ENCODE assay signal across 8 cellular contexts in the genomic region with DNA sequence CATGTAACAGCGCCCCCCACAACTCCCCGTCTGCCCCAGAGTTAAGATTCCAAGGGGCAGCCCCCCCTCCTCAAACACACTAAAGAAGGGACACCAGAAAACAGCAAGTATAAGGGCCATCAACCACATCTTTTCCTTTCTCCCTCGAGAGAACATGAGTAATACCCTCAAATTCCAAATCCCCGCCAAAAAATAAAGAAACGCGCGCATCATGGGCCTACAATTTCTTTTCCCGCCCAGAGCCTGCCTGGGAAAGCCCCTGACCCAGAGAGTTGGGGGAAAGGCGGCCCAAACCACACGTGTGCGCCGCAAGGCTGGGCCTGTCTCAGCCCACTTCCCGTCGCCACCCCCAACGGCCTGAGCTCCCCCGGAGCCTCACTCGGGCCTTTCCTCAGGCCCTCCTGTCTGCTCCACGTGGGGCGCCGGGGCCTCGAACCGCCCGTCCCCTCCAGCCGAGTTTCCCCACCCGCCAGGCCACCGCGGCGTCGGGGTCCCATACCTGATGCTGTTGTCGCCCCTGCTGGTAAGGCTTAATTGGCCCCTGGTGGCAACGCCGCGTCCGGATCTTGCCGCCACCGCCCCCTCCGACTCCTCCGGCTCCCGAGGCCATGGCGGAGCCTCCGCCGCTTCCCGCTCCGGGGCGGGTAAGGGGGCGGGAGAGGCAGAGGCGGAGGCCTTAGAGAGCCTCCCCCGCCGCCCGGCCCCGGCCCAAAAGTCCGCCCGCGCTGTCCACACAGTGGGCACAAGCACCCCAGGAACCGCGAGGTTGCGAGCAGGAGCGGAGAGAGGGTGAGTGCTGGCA. TPM values are rescaled to one million over a fixed set of nuclear protein-coding genes. Genes with fewer than 3 reads are reported as not detected.
DNase-seq lines count a peak whose midpoint lies in the region; ATAC-seq and TF ChIP-seq lines count a peak whose summit lies in the region.

No MANE protein-coding gene starts in this region.

- peak overlapping the region; percentile 66 for H2AFZ ChIP-seq in neuron (ENCODE audit: low read depth, low read length)

- intact Hi-C loops in testis (cut with DNase I; ENCODE audit: low total_unique reads), result no loop called here

- H3K4me3 ChIP-seq in fibroblast of the aortic adventitia (ENCODE audit: low read depth, low read length) (peak overlapping the region; percentile 89), neuron (ENCODE audit: low read length) (peak overlapping the region; percentile 94), testis (peak overlapping the region; percentile 87 to 91)

- peak; percentile 57 for DNase-seq in CMK (ENCODE audit: low read depth)
- peak; percentile 90 for DNase-seq in OCI-M1 (lab: John Stamatoyannopoulos, UW)
- DNase-seq in activated T-helper 1 cell treated with Interleukin-2 at 50 U/mL for 16 hours (ENCODE audit: low read depth), result peak; percentile 70
- peak; percentile 56 for DNase-seq in fibroblast of the aortic adventitia (ENCODE audit: low read depth)
- DNase-seq in testis, result peak; percentile 59

- no peaks in the 10 kb centered on the region for H3K36me3 ChIP-seq in neuron (ENCODE audit: insufficient read depth, low read length)
- H3K36me3 ChIP-seq in testis (ENCODE audit: low read depth, missing control alignments), result no peaks in the 10 kb centered on the region

- H3K27me3 ChIP-seq in neuron (ENCODE audit: insufficient read depth, low read length) (no peaks in the 10 kb centered on the region), testis (no peaks in the 10 kb centered on the region)

- H3K4me1 ChIP-seq in neuron (ENCODE audit: insufficient read depth, low read length) (peaks cover 8% of the 10 kb centered on the region), testis (peaks cover 13% of the 10 kb centered on the region)

- 0 to 1% methylated on average over 18 to 58 of the region's 58 CpGs for WGBS in testis, 2 donors

- TF ChIP-seq CTCF in fibroblast of the aortic adventitia (IDR thresholded peaks at IDR 0.05; ENCODE audit: insufficient read depth, low read length) (no peak), testis (IDR thresholded peaks at IDR 0.05) (no peak)

- H3K9me3 ChIP-seq in neuron (ENCODE audit: low read length) (no peaks in the 10 kb centered on the region), testis (no peaks in the 10 kb centered on the region)

- H3K27ac ChIP-seq in testis, result peak overlapping the region; percentile 97 to 98

- TF ChIP-seq POLR2A in testis (IDR thresholded peaks at IDR 0.05), result no peak

- ATAC-seq in GM19395 (IDR thresholded peaks at IDR 0.05; ENCODE audit: unreplicated experiment), result peak; percentile 67
- ATAC-seq in HG03521 (IDR thresholded peaks at IDR 0.05; ENCODE audit: unreplicated experiment), result peak; percentile 54

RNA-seq across cellular contexts. Expression of gene NUP153, which starts 0.7 kb away (rescaled TPM):
- 18.4 and 47.5 TPM in 2 replicates for total RNA-seq in fibroblast of the aortic adventitia (ENCODE audit: low replicate concordance)
- 10 to 100 TPM; 63.2 to 64.1 TPM for total RNA-seq in testis
- 62.5 TPM for polyA plus RNA-seq in testis (ENCODE audit: insufficient read depth, low read depth, low replicate concordance)

Comparison
In these comparisons a context has a peak if more than half of its experiments do, and no peak if none do; other contexts are left out.
1. Peak in every context shown above with its lines: DNase-seq, ATAC-seq, H3K4me3 ChIP-seq and H3K27ac ChIP-seq.